ENCODE assay signal across 24 cellular contexts in the genomic region with DNA sequence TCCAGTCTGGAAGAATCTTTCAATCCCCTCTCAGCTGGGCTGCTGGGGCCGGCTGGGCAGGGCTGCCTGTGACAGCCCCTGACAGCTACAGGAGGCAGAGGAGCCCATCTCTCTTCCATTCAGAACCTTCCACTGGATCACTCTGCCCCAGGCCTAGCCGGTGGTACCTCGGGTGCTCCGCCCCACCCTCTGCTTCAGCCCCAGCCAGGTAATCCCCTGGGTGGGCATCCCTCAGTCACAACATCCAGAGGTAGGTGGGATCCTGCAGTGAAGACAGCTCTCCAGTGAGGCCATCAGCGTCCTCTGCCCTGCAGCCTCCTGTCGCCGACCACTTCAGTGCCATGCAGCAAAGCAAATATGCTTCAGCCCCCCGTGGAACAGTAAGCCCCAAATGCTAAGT.
"Had no signal": no experiment of that assay in that cellular context is flagged by ENCODE, and none has a peak within 500 bp of the region (broad histone marks: within the 10 kb centered on the region; RNA-seq: fewer than 3 reads in every experiment).

No MANE protein-coding gene starts in this region.

- H3K4me1 Mint-ChIP-seq: memory B cell; naive thymus-derived CD4-positive, alpha-beta T cell; neural crest cell; stimulated activated naive B cell treated with anti-CD40 and anti-IgM and Interleukin-4, amounts not matched to agents 10 μg/mL and 1 μg/mL and 100 μg/mL, for 72 hours had no signal

- H3K27ac Mint-ChIP-seq: memory B cell; naive thymus-derived CD4-positive, alpha-beta T cell; natural killer cell treated with Interleukin-12 subunit alpha and Interleukin-12 subunit beta and Interleukin-15 and Interleukin-18, amount 100 ng/mL, for 72 hours; stimulated activated naive B cell treated with anti-CD40 and anti-IgM and Interleukin-4, amounts not matched to agents 10 μg/mL and 1 μg/mL and 100 μg/mL, for 72 hours; type B pancreatic cell had no signal

- H3K36me3 Mint-ChIP-seq: memory B cell; naive thymus-derived CD4-positive, alpha-beta T cell; natural killer cell treated with Interleukin-12 subunit alpha and Interleukin-12 subunit beta and Interleukin-15 and Interleukin-18, amount 100 ng/mL, for 72 hours; type B pancreatic cell had no signal

- DNase-seq: heart right ventricle; islet precursor cell; left ventricle myocardium inferior; naive thymus-derived CD4-positive, alpha-beta T cell; nucleus accumbens; stimulated activated CD4-positive, alpha-beta T cell treated with anti-CD3 and anti-CD28 coated beads, Interleukin-12 subunit alpha, Interleukin-12 subunit beta, amount 100 ng/mL, for 4 hours; stimulated activated CD4-positive, alpha-beta T cell treated with anti-CD3 and anti-CD28 coated beads, Interleukin-15, amount 100 ng/mL, for 24 hours; stimulated activated CD4-positive, alpha-beta T cell treated with anti-CD3 and anti-CD28 coated beads, Interleukin-2, amount 100 ng/mL, for 24 hours; stimulated activated CD4-positive, alpha-beta T cell treated with anti-CD3 and anti-CD28 coated beads, Interleukin-4, amount 100 ng/mL, for 1 hour; stimulated activated naive B cell treated with anti-CD40 and anti-IgM and Interleukin-4, amounts not matched to agents 10 μg/mL and 1 μg/mL and 100 μg/mL, for 72 hours; stimulated activated naive CD8-positive, alpha-beta T cell treated with anti-CD3 and anti-CD28 coated beads, Interleukin-15, Interleukin-2, amounts not matched to agents 100 U/mL and 50 U/mL, for 24 hours; stomach had no signal

- H3K4me3 Mint-ChIP-seq: memory B cell; naive thymus-derived CD4-positive, alpha-beta T cell; natural killer cell treated with Interleukin-12 subunit alpha and Interleukin-12 subunit beta and Interleukin-15 and Interleukin-18, amount 100 ng/mL, for 72 hours; neural crest cell; stimulated activated naive B cell treated with anti-CD40 and anti-IgM and Interleukin-4, amounts not matched to agents 10 μg/mL and 1 μg/mL and 100 μg/mL, for 72 hours; type B pancreatic cell had no signal

- H3K27ac ChIP-seq: heart right ventricle, hepatocyte, left ventricle myocardium inferior, pancreas, right atrium auricular region, right lobe of liver, stomach, suprapubic skin, thoracic aorta, tibial nerve, vagina had no signal

- ATAC-seq: heart right ventricle; naive thymus-derived CD4-positive, alpha-beta T cell; natural killer cell treated with Interleukin-12 subunit alpha and Interleukin-12 subunit beta and Interleukin-15 and Interleukin-18, amount 100 ng/mL, for 72 hours; pancreas; stimulated activated naive B cell treated with anti-CD40 and anti-IgM and Interleukin-4, amounts not matched to agents 10 μg/mL and 1 μg/mL and 100 μg/mL, for 72 hours; stimulated activated naive CD8-positive, alpha-beta T cell treated with anti-CD3 and anti-CD28 coated beads, Interleukin-15, Interleukin-2, amounts not matched to agents 100 U/mL and 50 U/mL, for 24 hours had no signal

- H3K9me3 Mint-ChIP-seq: natural killer cell treated with Interleukin-12 subunit alpha and Interleukin-12 subunit beta and Interleukin-15 and Interleukin-18, amount 100 ng/mL, for 72 hours; stimulated activated naive B cell treated with anti-CD40 and anti-IgM and Interleukin-4, amounts not matched to agents 10 μg/mL and 1 μg/mL and 100 μg/mL, for 72 hours; type B pancreatic cell had no signal
